10 cellular contexts compared by ENCODE assay signal in genomic region chr13:51995677-51996551, GRCh38. TPM values are rescaled to one million over a fixed set of nuclear protein-coding genes. Genes with fewer than 3 reads are reported as not detected.
A peak's percentile ranks its signal among the peaks of the same experiment; 100 is the strongest.
DNase-seq lines count a peak whose midpoint lies in the region; ATAC-seq and TF ChIP-seq lines count a peak whose summit lies in the region.
"Had no signal": no experiment of that assay in that cellular context is flagged by ENCODE, and none has a peak within 500 bp of the region (broad histone marks: within the 10 kb centered on the region; RNA-seq: fewer than 3 reads in every experiment).

No MANE protein-coding gene starts in this region.

- H3K27me3 Mint-ChIP-seq in activated CD4-positive, alpha-beta T cell treated with anti-CD3 and anti-CD28 coated beads, Interleukin-2, amount 10 ng/mL, durations not matched to agents 24 days and 14 days = peaks cover 20% of the 10 kb centered on the region
- peaks cover 10% of the 10 kb centered on the region for H3K27me3 Mint-ChIP-seq in activated CD4-positive, alpha-beta T cell treated with anti-CD3 and anti-CD28 coated beads, Interleukin-2, amount 10 ng/mL, durations not matched to agents 7 days and 5 days
- no peaks in the 10 kb centered on the region for H3K27me3 Mint-ChIP-seq in chondrocyte (ENCODE audit: low read depth)
- H3K27me3 Mint-ChIP-seq: stimulated activated naive CD8-positive, alpha-beta T cell treated with anti-CD3 and anti-CD28 coated beads, Interleukin-15, Interleukin-2, amounts not matched to agents 100 ng/mL and 50 ng/mL, for 24 hours had no signal

- CTCF ChIA-PET in activated CD4-positive, alpha-beta T cell treated with anti-CD3 and anti-CD28 coated beads, Interleukin-2, amount 10 ng/mL, durations not matched to agents 7 days and 5 days (lab: Charles Lee) = no interaction called here

- H3K27ac Mint-ChIP-seq in activated CD4-positive, alpha-beta T cell treated with anti-CD3 and anti-CD28 coated beads, Interleukin-2, amount 10 ng/mL, durations not matched to agents 24 days and 14 days = no peak overlapping the region
- no peak overlapping the region for H3K27ac Mint-ChIP-seq in activated CD4-positive, alpha-beta T cell treated with anti-CD3 and anti-CD28 coated beads, Interleukin-2, amount 10 ng/mL, durations not matched to agents 7 days and 5 days
- H3K27ac Mint-ChIP-seq in chondrocyte (ENCODE audit: unreplicated experiment) = peak overlapping the region; percentile 85
- H3K27ac Mint-ChIP-seq: B cell; stimulated activated naive CD8-positive, alpha-beta T cell treated with anti-CD3 and anti-CD28 coated beads, Interleukin-15, Interleukin-2, amounts not matched to agents 100 ng/mL and 50 ng/mL, for 24 hours had no signal

- ATAC-seq in right lobe of liver (peak; percentile 78 to 91 (median 85)), upper lobe of right lung (peak; percentile 81), HG02938 (IDR thresholded peaks at IDR 0.05; ENCODE audit: unreplicated experiment) (no peak), HG03039 (IDR thresholded peaks at IDR 0.05; ENCODE audit: unreplicated experiment) (no peak)

- H3K27me3 ChIP-seq in right lobe of liver (no peaks in the 10 kb centered on the region), upper lobe of right lung (no peaks in the 10 kb centered on the region)

- TF ChIP-seq POLR2A in right lobe of liver (IDR thresholded peaks at IDR 0.05) = no peak

- intact Hi-C loops in activated CD4-positive, alpha-beta T cell treated with anti-CD3 and anti-CD28 coated beads, Interleukin-2, amount 10 ng/mL, durations not matched to agents 24 days and 14 days (cut with micrococcal nuclease) = no loop called here
- intact Hi-C loops in right lobe of liver (cut with DNase I) = no loop called here
- intact Hi-C loops in upper lobe of right lung (cut with DNase I) = loop anchor here (10.0 kb wide), 1 partner anchor 129 kb away; the partner anchor contains the start of gene NEK5
- intact Hi-C loops in posterior vena cava (cut with DNase I) = no loop called here

- 39% methylated on average over 6 of the region's 9 CpGs for WGBS in right lobe of liver (ENCODE audit: insufficient coverage, low coverage, low lambda C conversion rate, missing lambda C conversion rate)

- H3K4me3 ChIP-seq in right lobe of liver (peak overlapping the region in 1 of 3 donors; percentile 36), upper lobe of right lung (no peak overlapping the region)

- peak; percentile 50 for DNase-seq in activated CD4-positive, alpha-beta T cell treated with anti-CD3 and anti-CD28 coated beads, Interleukin-2, amount 10 ng/mL, durations not matched to agents 24 days and 14 days
- no peak for DNase-seq in activated CD4-positive, alpha-beta T cell treated with anti-CD3 and anti-CD28 coated beads, Interleukin-2, amount 10 ng/mL, durations not matched to agents 7 days and 5 days
- no peak for DNase-seq in chondrocyte (ENCODE audit: low spot score)
- DNase-seq in right lobe of liver = peak; percentile 72 to 94 (median 92)
- DNase-seq in upper lobe of right lung = no peak
- DNase-seq in posterior vena cava (ENCODE audit: low spot score) = no peak

- H3K9me3 ChIP-seq in right lobe of liver (no peaks in the 10 kb centered on the region), upper lobe of right lung (no peaks in the 10 kb centered on the region)

- no peak for TF ChIP-seq CTCF in chondrocyte (IDR thresholded peaks at IDR 0.05)
- TF ChIP-seq CTCF in right lobe of liver (IDR thresholded peaks at IDR 0.05) = no peak
- no peak for TF ChIP-seq CTCF in upper lobe of right lung (IDR thresholded peaks at IDR 0.05)

- no peaks in the 10 kb centered on the region for H3K9me3 Mint-ChIP-seq in activated CD4-positive, alpha-beta T cell treated with anti-CD3 and anti-CD28 coated beads, Interleukin-2, amount 10 ng/mL, durations not matched to agents 24 days and 14 days
- no peaks in the 10 kb centered on the region for H3K9me3 Mint-ChIP-seq in activated CD4-positive, alpha-beta T cell treated with anti-CD3 and anti-CD28 coated beads, Interleukin-2, amount 10 ng/mL, durations not matched to agents 7 days and 5 days
- H3K9me3 Mint-ChIP-seq in chondrocyte (ENCODE audit: low read depth) = no peaks in the 10 kb centered on the region
- H3K9me3 Mint-ChIP-seq: stimulated activated naive CD8-positive, alpha-beta T cell treated with anti-CD3 and anti-CD28 coated beads, Interleukin-15, Interleukin-2, amounts not matched to agents 100 ng/mL and 50 ng/mL, for 24 hours had no signal

- peaks cover 2% of the 10 kb centered on the region for H3K4me1 Mint-ChIP-seq in activated CD4-positive, alpha-beta T cell treated with anti-CD3 and anti-CD28 coated beads, Interleukin-2, amount 10 ng/mL, durations not matched to agents 24 days and 14 days
- H3K4me1 Mint-ChIP-seq in activated CD4-positive, alpha-beta T cell treated with anti-CD3 and anti-CD28 coated beads, Interleukin-2, amount 10 ng/mL, durations not matched to agents 7 days and 5 days = peaks cover 11% of the 10 kb centered on the region
- H3K4me1 Mint-ChIP-seq in chondrocyte (ENCODE audit: low read depth) = peaks cover 27% of the 10 kb centered on the region
- H3K4me1 Mint-ChIP-seq: B cell had no signal

- H3K36me3 ChIP-seq in right lobe of liver (no peaks in the 10 kb centered on the region), upper lobe of right lung (no peaks in the 10 kb centered on the region)

- no peak overlapping the region for H3K4me3 Mint-ChIP-seq in activated CD4-positive, alpha-beta T cell treated with anti-CD3 and anti-CD28 coated beads, Interleukin-2, amount 10 ng/mL, durations not matched to agents 24 days and 14 days
- H3K4me3 Mint-ChIP-seq in activated CD4-positive, alpha-beta T cell treated with anti-CD3 and anti-CD28 coated beads, Interleukin-2, amount 10 ng/mL, durations not matched to agents 7 days and 5 days = no peak overlapping the region
- H3K4me3 Mint-ChIP-seq in chondrocyte (ENCODE audit: unreplicated experiment) = no peak overlapping the region
- H3K4me3 Mint-ChIP-seq: B cell; stimulated activated naive CD8-positive, alpha-beta T cell treated with anti-CD3 and anti-CD28 coated beads, Interleukin-15, Interleukin-2, amounts not matched to agents 100 ng/mL and 50 ng/mL, for 24 hours had no signal

- H3K4me1 ChIP-seq in right lobe of liver (peaks cover 0 to 68% (median 25%) of the 10 kb centered on the region in 4 donors), upper lobe of right lung (peaks cover 10% of the 10 kb centered on the region)

- peak overlapping the region; percentile 33 to 78 (median 75) for H3K27ac ChIP-seq in right lobe of liver
- peak overlapping the region; percentile 37 for H3K27ac ChIP-seq in upper lobe of right lung

- no peaks in the 10 kb centered on the region for H3K36me3 Mint-ChIP-seq in activated CD4-positive, alpha-beta T cell treated with anti-CD3 and anti-CD28 coated beads, Interleukin-2, amount 10 ng/mL, durations not matched to agents 24 days and 14 days (ENCODE audit: low read depth)
- no peaks in the 10 kb centered on the region for H3K36me3 Mint-ChIP-seq in activated CD4-positive, alpha-beta T cell treated with anti-CD3 and anti-CD28 coated beads, Interleukin-2, amount 10 ng/mL, durations not matched to agents 7 days and 5 days (ENCODE audit: low read depth)
- H3K36me3 Mint-ChIP-seq in chondrocyte (ENCODE audit: low read depth) = no peaks in the 10 kb centered on the region

- POLR2A ChIA-PET in activated CD4-positive, alpha-beta T cell treated with anti-CD3 and anti-CD28 coated beads, Interleukin-2, amount 10 ng/mL, durations not matched to agents 7 days and 5 days (lab: Charles Lee) = no interaction called here

RNA-seq across cellular contexts. Expression of gene ATP7B, which starts 15.3 kb away (rescaled TPM):
- 0.65 and 0.83 TPM in 2 replicates for total RNA-seq in activated CD4-positive, alpha-beta T cell treated with anti-CD3 and anti-CD28 coated beads, Interleukin-2, amount 10 ng/mL, durations not matched to agents 24 days and 14 days
- under 1 TPM; 0.62 to 0.74 TPM for total RNA-seq in activated CD4-positive, alpha-beta T cell treated with anti-CD3 and anti-CD28 coated beads, Interleukin-2, amount 10 ng/mL, durations not matched to agents 7 days and 5 days
- total RNA-seq in chondrocyte (11.9 to 16.8 TPM (median 16.6 TPM) in 3 replicates), right lobe of liver (10 to 100 TPM; 17.1 to 27.6 (median 21.6) TPM), upper lobe of right lung (5.8 TPM), posterior vena cava (1 to 10 TPM; 2.6 to 5.7 TPM)

RNA-seq across cellular contexts. Expression of gene ALG11, which starts 16.3 kb away (rescaled TPM):
- 26.7 and 28.0 TPM in 2 replicates for total RNA-seq in activated CD4-positive, alpha-beta T cell treated with anti-CD3 and anti-CD28 coated beads, Interleukin-2, amount 10 ng/mL, durations not matched to agents 24 days and 14 days
- 10 to 100 TPM; 31.1 to 31.7 TPM for total RNA-seq in activated CD4-positive, alpha-beta T cell treated with anti-CD3 and anti-CD28 coated beads, Interleukin-2, amount 10 ng/mL, durations not matched to agents 7 days and 5 days
- total RNA-seq in chondrocyte (49.2 to 56.9 TPM (median 49.8 TPM) in 3 replicates), right lobe of liver (10 to 100 TPM in 5 of 6 experiments, 1 to 10 TPM in 1; 8.8 to 23.0 (median 15.4) TPM), upper lobe of right lung (38.4 TPM), posterior vena cava (10 to 100 TPM; 27.1 to 34.9 TPM)

RNA-seq across cellular contexts. Expression of gene UTP14C, which starts 28.6 kb away (rescaled TPM):
- 12.2 TPM in 2 replicates for total RNA-seq in activated CD4-positive, alpha-beta T cell treated with anti-CD3 and anti-CD28 coated beads, Interleukin-2, amount 10 ng/mL, durations not matched to agents 24 days and 14 days
- 10 to 100 TPM; 11.7 to 12.9 TPM for total RNA-seq in activated CD4-positive, alpha-beta T cell treated with anti-CD3 and anti-CD28 coated beads, Interleukin-2, amount 10 ng/mL, durations not matched to agents 7 days and 5 days
- total RNA-seq in chondrocyte (22.3 to 27.6 TPM (median 24.4 TPM) in 3 replicates), right lobe of liver (10 to 100 TPM in 5 of 6 experiments, 1 to 10 TPM in 1; 8.1 to 10.9 (median 10.4) TPM), upper lobe of right lung (20.5 TPM), posterior vena cava (10 to 100 TPM; 13.9 to 14.7 TPM)

Comparison
In these comparisons a context has a peak if more than half of its experiments do, and no peak if none do; other contexts are left out.
1. DNase-seq: peak in activated CD4-positive, alpha-beta T cell treated with anti-CD3 and anti-CD28 coated beads, Interleukin-2, amount 10 ng/mL, durations not matched to agents 24 days and 14 days (single experiment) and right lobe of liver (3 of 3); none in activated CD4-positive, alpha-beta T cell treated with anti-CD3 and anti-CD28 coated beads, Interleukin-2, amount 10 ng/mL, durations not matched to agents 7 days and 5 days (single experiment), chondrocyte (single experiment), upper lobe of right lung (single experiment) and posterior vena cava (single experiment).
2. ATAC-seq: peak in right lobe of liver (4 of 4) and upper lobe of right lung (single experiment); none in HG02938 (single experiment) and HG03039 (single experiment).